Comparison of ENCODE assay signal across 1 cellular context in genomic region chr10:104326991-104327610, GRCh38.
TF ChIP-seq lines count a peak whose summit lies in the region.

No MANE protein-coding gene starts in this region.

TF ChIP-seq in GM23338, 12 proteins besides CTCF, POLR2A, EP300 and RAD21 (continued from another document):
- TF ChIP-seq REST (IDR thresholded peaks at IDR 0.05; ENCODE audit: unreplicated experiment) (no peak), NANOG (IDR thresholded peaks at IDR 0.05; ENCODE audit: borderline replicate concordance) (no peak), ZNF331 (CRISPR knock-in tag; IDR thresholded peaks at IDR 0.05; ENCODE audit: low read depth) (no peak), EZH2phosphoT487 (IDR thresholded peaks at IDR 0.05; ENCODE audit: unreplicated experiment) (no peak), EZH2 (IDR thresholded peaks at IDR 0.05; ENCODE audit: low read depth, unreplicated experiment) (no peak), POLR2AphosphoS5 (IDR thresholded peaks at IDR 0.05; ENCODE audit: low read depth) (no peak), ZNF462 (CRISPR knock-in tag; IDR thresholded peaks at IDR 0.05) (no peak), ZNF114 (CRISPR knock-in tag; IDR thresholded peaks at IDR 0.05) (no peak), ETS1 (IDR thresholded peaks at IDR 0.05) (no peak), JUNB (IDR thresholded peaks at IDR 0.05; ENCODE audit: unreplicated experiment) (no peak)
